23 cellular contexts compared by ENCODE assay signal in the genomic region with DNA sequence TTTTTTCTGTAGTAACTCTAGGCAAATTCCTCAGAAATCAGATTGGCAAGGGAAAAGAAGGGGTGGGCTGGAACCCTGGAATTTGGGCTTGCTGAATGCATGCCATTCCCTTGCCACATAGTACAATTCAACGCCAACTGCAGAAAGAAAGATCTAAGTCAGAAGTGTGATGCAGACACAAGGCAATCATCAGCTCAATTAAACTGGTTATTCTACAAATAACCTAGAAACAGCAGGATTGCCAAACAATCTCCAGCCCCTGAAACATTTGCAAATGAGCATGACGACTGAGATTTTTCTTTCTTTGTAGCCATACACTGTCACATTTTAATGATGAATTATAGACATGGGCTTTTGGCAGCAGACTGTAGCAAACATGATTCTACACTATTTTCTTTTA. TPM values are rescaled to one million over a fixed set of nuclear protein-coding genes. Genes with fewer than 3 reads are reported as not detected.
A peak's percentile ranks its signal among the peaks of the same experiment; 100 is the strongest.
DNase-seq lines count a peak whose midpoint lies in the region; ATAC-seq, FAIRE-seq and TF ChIP-seq lines count a peak whose summit lies in the region.
"Had no signal": no experiment of that assay in that cellular context is flagged by ENCODE, and none has a peak within 500 bp of the region (broad histone marks: within the 10 kb centered on the region; RNA-seq: fewer than 3 reads in every experiment).

No MANE protein-coding gene starts in this region.

- H3K9me3 ChIP-seq in astrocyte (ENCODE audit: insufficient read depth, low read depth, low read length) = no peaks in the 10 kb centered on the region
- no peaks in the 10 kb centered on the region for H3K9me3 ChIP-seq in fibroblast of lung (ENCODE audit: control insufficient read depth, insufficient read depth, low read depth, low read length)
- no peaks in the 10 kb centered on the region for H3K9me3 ChIP-seq in MM.1S (replicated peaks; ENCODE audit: insufficient read depth, low read length)
- no peaks in the 10 kb centered on the region for H3K9me3 ChIP-seq in H9 (ENCODE audit: control insufficient read depth, low read depth, low read length)
- H3K9me3 ChIP-seq: A549 had no signal

- H3K4me1 ChIP-seq in astrocyte (ENCODE audit: insufficient read depth, low read length) (no peaks in the 10 kb centered on the region), fibroblast of lung (ENCODE audit: control insufficient read depth, extremely low read depth, insufficient read depth, low read length) (no peaks in the 10 kb centered on the region), MM.1S (ENCODE audit: low read length) (no peaks in the 10 kb centered on the region), H9 (ENCODE audit: insufficient read depth, low read length) (no peaks in the 10 kb centered on the region)
- H3K4me1 ChIP-seq: A549 had no signal

- H3K18ac ChIP-seq in H9 (ENCODE audit: insufficient read length, low read depth, low read length) = no peak overlapping the region

- no peak overlapping the region for H3K27ac Mint-ChIP-seq in astrocyte (ENCODE audit: unreplicated experiment)
- H3K27ac Mint-ChIP-seq in H9 = no peak overlapping the region
- H3K27ac Mint-ChIP-seq in effector memory CD8-positive, alpha-beta T cell = no peak overlapping the region

- H3K4me1 Mint-ChIP-seq in astrocyte (ENCODE audit: low read depth, unreplicated experiment) = no peaks in the 10 kb centered on the region
- H3K4me1 Mint-ChIP-seq in H9 = 0 out of 4 replicates have a peak, but pooled peaks cover 3% of the 10 kb centered on the region in 2 experiments
- no peaks in the 10 kb centered on the region for H3K4me1 Mint-ChIP-seq in effector memory CD8-positive, alpha-beta T cell (ENCODE audit: low read depth in 2 of 2)

- H3K4me3 ChIP-seq in AG10803 (ENCODE audit: low read length) = no peak overlapping the region
- H3K4me3 ChIP-seq in astrocyte (ENCODE audit: insufficient read depth, low read depth, low read length) = no peak overlapping the region
- no peak overlapping the region for H3K4me3 ChIP-seq in fibroblast of lung (replicated peaks in 1 of 4; ENCODE audit: control extremely low read depth in 1 of 4, insufficient read depth in 1 of 4, low read depth in 3 of 4, low read length in 4 of 4)
- no peak overlapping the region for H3K4me3 ChIP-seq in MM.1S (ENCODE audit: low read length)
- H3K4me3 ChIP-seq: A549, PC-9 had no signal

- no peak overlapping the region for H3K14ac ChIP-seq in H9 (ENCODE audit: insufficient read depth, low read length)

- H3K27ac ChIP-seq in astrocyte (ENCODE audit: low read depth, low read length) = no peak overlapping the region
- no peak overlapping the region for H3K27ac ChIP-seq in fibroblast of lung (ENCODE audit: insufficient read depth, low read length)
- H3K27ac ChIP-seq in MM.1S (ENCODE audit: low read length) = no peak overlapping the region
- H3K27ac ChIP-seq in H9 (ENCODE audit: insufficient read length, low read depth, low read length) = no peak overlapping the region
- H3K27ac ChIP-seq: A549, C4-2B, HL-60, KMS-11, PC-9, RWPE1 had no signal

- H3K9ac ChIP-seq in astrocyte (ENCODE audit: low read length) (no peak overlapping the region), fibroblast of lung (ENCODE audit: insufficient read depth, low read length) (no peak overlapping the region), MM.1S (ENCODE audit: low read length) (no peak overlapping the region), H9 (ENCODE audit: extremely low read depth, insufficient read length, low read length) (no peak overlapping the region)
- H3K9ac ChIP-seq: KMS-11 had no signal

- no peak overlapping the region for H2AK5ac ChIP-seq in H9 (ENCODE audit: insufficient read length, low read length)

- H3K36me3 ChIP-seq in astrocyte (ENCODE audit: insufficient read depth, low read length) (no peaks in the 10 kb centered on the region), fibroblast of lung (ENCODE audit: control insufficient read depth, insufficient read depth, low read length) (no peaks in the 10 kb centered on the region), MM.1S (replicated peaks; ENCODE audit: insufficient read depth, low read length) (no peaks in the 10 kb centered on the region)

- H3T11ph ChIP-seq in H9 (ENCODE audit: low read length) = no peak overlapping the region

- DNase-seq in AG10803 (ENCODE audit: low read depth) (peak; percentile 20), NCI-H226 (peak; percentile 51), astrocyte (ENCODE audit: low read depth) (peak; percentile 28), fibroblast of lung (ENCODE audit: low read depth in 2 of 2) (peak; percentile 39 to 47), MM.1S (no peak), H9 (no peak)
- no peak for DNase-seq in effector memory CD8-positive, alpha-beta T cell
- DNase-seq: AML-193, NCI-H1436 treated with DMSO at 0.1 percent for 48 hours, NCI-H2029, NCI-H446, NCI-H526 treated with DMSO at 0.1 percent for 48 hours, PC-9, SIG-M5 had no signal

- no peak overlapping the region for H3K4me3 Mint-ChIP-seq in astrocyte (ENCODE audit: unreplicated experiment)
- no peak overlapping the region for H3K4me3 Mint-ChIP-seq in H9
- no peak overlapping the region for H3K4me3 Mint-ChIP-seq in effector memory CD8-positive, alpha-beta T cell

- H3K9me3 Mint-ChIP-seq in astrocyte (ENCODE audit: unreplicated experiment) (no peaks in the 10 kb centered on the region), H9 (no peaks in the 10 kb centered on the region)
- no peaks in the 10 kb centered on the region for H3K9me3 Mint-ChIP-seq in effector memory CD8-positive, alpha-beta T cell

- H3K23ac ChIP-seq in H9 (ENCODE audit: insufficient read length, low read depth, low read length) = no peak overlapping the region

- H3K4ac ChIP-seq in H9 (ENCODE audit: low read depth, low read length) = no peak overlapping the region

- no peak overlapping the region for H2BK120ac ChIP-seq in H9 (ENCODE audit: low read depth, low read length, poor library complexity, severe bottlenecking)

- H3K36me3 Mint-ChIP-seq in astrocyte (ENCODE audit: low read depth, unreplicated experiment) (no peaks in the 10 kb centered on the region), H9 (ENCODE audit: insufficient read depth in 1 of 3, low read depth in 3 of 3) (no peaks in the 10 kb centered on the region)
- no peaks in the 10 kb centered on the region for H3K36me3 Mint-ChIP-seq in effector memory CD8-positive, alpha-beta T cell (ENCODE audit: insufficient read depth)

- H3K9me2 ChIP-seq in MM.1S (replicated peaks; ENCODE audit: insufficient read depth, low read length) = no peaks in the 10 kb centered on the region

- H3K27me3 ChIP-seq in astrocyte (ENCODE audit: insufficient read depth, low read length) (peaks cover 8% of the 10 kb centered on the region), fibroblast of lung (ENCODE audit: control insufficient read depth, insufficient read depth, low read length) (no peaks in the 10 kb centered on the region), MM.1S (replicated peaks; ENCODE audit: insufficient read depth, low read length) (no peaks in the 10 kb centered on the region), H9 (ENCODE audit: insufficient read depth, low read length) (no peaks in the 10 kb centered on the region)

- H3K27me3 Mint-ChIP-seq in astrocyte (ENCODE audit: low read depth, unreplicated experiment) = no peaks in the 10 kb centered on the region
- H3K27me3 Mint-ChIP-seq in H9 (ENCODE audit: low read depth) = no peaks in the 10 kb centered on the region
- H3K27me3 Mint-ChIP-seq in effector memory CD8-positive, alpha-beta T cell = peaks cover 28 to 32% of the 10 kb centered on the region in 2 donors

- no peak overlapping the region for H2BK20ac ChIP-seq in H9 (ENCODE audit: low read depth, low read length, poor library complexity, severe bottlenecking)

- WGBS in H9 (ENCODE audit: extremely low coverage, insufficient read length, low lambda C conversion rate) = no CpG with 5 or more reads among the region's 2 CpGs

- no peak overlapping the region for H3K4me2 ChIP-seq in astrocyte (ENCODE audit: low read length)
- H3K4me2 ChIP-seq in fibroblast of lung (ENCODE audit: extremely low read depth, insufficient read depth, low read length) = no peak overlapping the region
- no peak overlapping the region for H3K4me2 ChIP-seq in MM.1S (ENCODE audit: low read depth, low read length)
- no peak overlapping the region for H3K4me2 ChIP-seq in H9 (ENCODE audit: insufficient read depth, insufficient read length, low read length)
- H3K4me2 ChIP-seq: A549, KMS-11, PC-9 had no signal

- H4K91ac ChIP-seq in H9 (ENCODE audit: insufficient read length, low read depth, low read length) = no peak overlapping the region

- H2AFZ ChIP-seq in astrocyte (ENCODE audit: low read depth, low read length) = no peak overlapping the region
- H2AFZ ChIP-seq in fibroblast of lung (ENCODE audit: low read length) = no peak overlapping the region
- H2AFZ ChIP-seq in MM.1S (ENCODE audit: low read length) = no peak overlapping the region
- H2AFZ ChIP-seq in H9 (ENCODE audit: low read length) = no peak overlapping the region
- H2AFZ ChIP-seq: PC-9 had no signal

- H3K79me2 ChIP-seq in astrocyte (ENCODE audit: insufficient read depth, low read length) (no peaks in the 10 kb centered on the region), fibroblast of lung (ENCODE audit: control insufficient read depth, insufficient read depth, low read length) (no peaks in the 10 kb centered on the region), MM.1S (ENCODE audit: low read length) (no peaks in the 10 kb centered on the region), H9 (ENCODE audit: insufficient read depth, low read length) (no peaks in the 10 kb centered on the region)

- H3K56ac ChIP-seq in H9 (ENCODE audit: insufficient read length, low read depth, low read length) = no peak overlapping the region

- ATAC-seq in GM21367 (IDR thresholded peaks at IDR 0.05; ENCODE audit: unreplicated experiment) = no peak
- no peak for ATAC-seq in effector memory CD8-positive, alpha-beta T cell (replicated peaks)
- ATAC-seq: A549 had no signal

- H3F3A ChIP-seq in MM.1S (ENCODE audit: insufficient read depth, low read length) = no peaks in the 10 kb centered on the region

- no peak overlapping the region for H2BK12ac ChIP-seq in H9 (ENCODE audit: insufficient read length, low read depth, low read length)

- no peak overlapping the region for H4K8ac ChIP-seq in H9 (replicated peaks; ENCODE audit: insufficient read length, low read depth, low read length)

- no peaks in the 10 kb centered on the region for H4K20me1 ChIP-seq in astrocyte (ENCODE audit: insufficient read depth, low read length)
- no peaks in the 10 kb centered on the region for H4K20me1 ChIP-seq in fibroblast of lung (ENCODE audit: control insufficient read depth, extremely low read depth, insufficient read depth, low read length)
- H4K20me1 ChIP-seq in MM.1S (ENCODE audit: insufficient read depth, low read length) = no peaks in the 10 kb centered on the region
- no peaks in the 10 kb centered on the region for H4K20me1 ChIP-seq in H9 (ENCODE audit: control insufficient read depth, insufficient read depth, insufficient read length)

- no peak overlapping the region for H4K5ac ChIP-seq in H9 (ENCODE audit: insufficient read length, low read depth, low read length)

- TF ChIP-seq CTCF in AG10803 (conservative IDR thresholded peaks at IDR 0.05; ENCODE audit: low read length) (no peak), astrocyte (IDR thresholded peaks at IDR 0.05; ENCODE audit: insufficient read depth, low read depth, low read length) (no peak), fibroblast of lung (conservative IDR thresholded peaks at IDR 0.05 in 1 of 2, IDR thresholded peaks at IDR 0.05 in 1 of 2; ENCODE audit: low read depth in 1 of 2, low read length in 2 of 2) (no peak), MM.1S (IDR thresholded peaks at IDR 0.05; ENCODE audit: low read length) (no peak), H9 (conservative IDR thresholded peaks at IDR 0.05) (no peak)

- H2BK15ac ChIP-seq in H9 (ENCODE audit: low read depth, low read length) = no peak overlapping the region

- no peaks in the 10 kb centered on the region for H3K23me2 ChIP-seq in H9 (ENCODE audit: insufficient read length, low read depth, low read length, poor library complexity, severe bottlenecking)

- no peaks in the 10 kb centered on the region for H3K79me1 ChIP-seq in H9 (ENCODE audit: insufficient read depth, low read depth, low read length, poor library complexity, severe bottlenecking)

- no peak overlapping the region for H2BK5ac ChIP-seq in H9 (ENCODE audit: insufficient read length, low read length)

- FAIRE-seq in astrocyte (lab: Jason Lieb, UNC) = no peak
- FAIRE-seq: A549, D721Med, GM12892, H54 had no signal

RNA-seq across cellular contexts. Expression of a gene that starts 16.5 kb away (rescaled TPM):
- total RNA-seq in astrocyte = 23.7 and 25.4 TPM in 2 replicates
- total RNA-seq in fibroblast of lung = 3.1 and 28.4 TPM in 2 replicates
- polyA plus RNA-seq in fibroblast of lung = 8.2 and 13.0 TPM in 2 replicates
- polyA plus RNA-seq in fibroblast of lung (2012) = 9.7 and 9.8 TPM in 2 replicates
- 32.7 TPM in 2 replicates for polyA minus RNA-seq in fibroblast of lung (ENCODE audit: low replicate concordance)
- 3.3 and 4.0 TPM in 2 replicates for total RNA-seq in H9 (2021)

Comparison
In these comparisons a context has a peak if more than half of its experiments do, and no peak if none do; other contexts are left out.
1. DNase-seq: peak in AG10803 (single experiment), NCI-H226 (single experiment), astrocyte (single experiment) and fibroblast of lung (2 of 2); none in MM.1S (single experiment), H9 (single experiment) and effector memory CD8-positive, alpha-beta T cell (0 of 3).